ENCODE assay signal across 8 cellular contexts in the genomic region with DNA sequence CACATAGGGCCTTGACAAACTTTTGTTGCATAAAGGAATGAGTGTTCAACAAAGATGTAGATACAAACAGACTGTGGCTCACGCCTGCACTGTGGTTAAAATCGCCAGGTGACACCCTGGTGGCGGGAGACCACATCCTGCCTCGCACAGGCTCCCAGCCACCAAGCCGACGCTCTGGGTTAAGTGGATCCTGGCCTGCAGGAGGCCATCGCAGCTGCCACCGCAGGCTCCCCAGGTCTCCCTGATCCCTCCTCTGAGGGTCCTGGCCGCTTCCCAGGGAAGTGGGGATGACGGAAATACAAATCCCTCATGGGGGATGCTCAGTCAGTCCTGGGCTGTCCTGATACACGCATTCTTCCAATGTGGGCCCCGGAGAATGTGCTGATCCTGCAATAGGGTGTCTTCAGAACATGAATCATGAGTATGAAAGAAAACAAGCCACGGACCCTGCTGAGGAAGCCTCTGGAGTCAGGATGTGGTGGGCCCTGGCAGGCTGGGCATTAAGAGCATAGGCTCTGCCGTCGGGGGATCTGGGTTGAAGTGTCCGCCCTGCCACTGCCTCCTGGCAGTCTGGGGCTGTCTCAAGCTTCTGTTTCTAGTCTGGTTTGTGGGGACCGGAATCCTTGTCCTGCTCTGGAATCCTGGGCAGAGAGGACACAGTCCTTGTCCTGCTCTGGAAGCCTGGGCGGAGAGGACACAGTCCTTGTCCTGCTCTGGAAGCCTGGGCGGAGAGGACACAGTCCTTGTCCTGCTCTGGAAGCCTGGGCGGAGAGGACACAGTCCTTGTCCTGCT. TPM values are rescaled to one million over a fixed set of nuclear protein-coding genes. Genes with fewer than 3 reads are reported as not detected.
DNase-seq lines count a peak whose midpoint lies in the region; ATAC-seq and TF ChIP-seq lines count a peak whose summit lies in the region.

No MANE protein-coding gene starts in this region.

- H3K27ac Mint-ChIP-seq in activated B cell treated with CpG ODN at 0.5 μM for 24 hours (no peak overlapping the region), progenitor cell of endocrine pancreas (no peak overlapping the region)

- CTCF ChIA-PET in activated B cell treated with CpG ODN at 0.5 μM for 24 hours (lab: Charles Lee) = no interaction called here

- H3K27me3 Mint-ChIP-seq in activated B cell treated with CpG ODN at 0.5 μM for 24 hours (peaks cover 20% of the 10 kb centered on the region), progenitor cell of endocrine pancreas (peaks cover 28% of the 10 kb centered on the region)

- ATAC-seq in HG03159 (IDR thresholded peaks at IDR 0.05; ENCODE audit: unreplicated experiment) (peak; percentile 93), activated B cell treated with CpG ODN at 0.5 μM for 24 hours (ENCODE audit: low read depth) (peak; percentile 37)

- H3K4me3 Mint-ChIP-seq in activated B cell treated with CpG ODN at 0.5 μM for 24 hours = no peak overlapping the region
- no peak overlapping the region for H3K4me3 Mint-ChIP-seq in progenitor cell of endocrine pancreas (ENCODE audit: low read depth)

- POLR2A ChIA-PET in activated B cell treated with CpG ODN at 0.5 μM for 24 hours (lab: Charles Lee) = no interaction called here

- H3K4me1 Mint-ChIP-seq in activated B cell treated with CpG ODN at 0.5 μM for 24 hours (peaks cover 10% of the 10 kb centered on the region), progenitor cell of endocrine pancreas (ENCODE audit: low read depth) (no peaks in the 10 kb centered on the region)

- no peaks in the 10 kb centered on the region for H3K36me3 Mint-ChIP-seq in activated B cell treated with CpG ODN at 0.5 μM for 24 hours (ENCODE audit: low read depth)
- H3K36me3 Mint-ChIP-seq in progenitor cell of endocrine pancreas (ENCODE audit: insufficient read depth) = no peaks in the 10 kb centered on the region

- H3K9me3 Mint-ChIP-seq in activated B cell treated with CpG ODN at 0.5 μM for 24 hours = no peaks in the 10 kb centered on the region
- H3K9me3 Mint-ChIP-seq in progenitor cell of endocrine pancreas (ENCODE audit: low read depth) = no peaks in the 10 kb centered on the region

- DNase-seq in GM19238 (ENCODE audit: insufficient read length, low spot score) (peak; percentile 60), activated B cell treated with CpG ODN at 0.5 μM for 24 hours (no peak), progenitor cell of endocrine pancreas (ENCODE audit: low spot score, unreplicated experiment) (no peak), DMS114 treated with DMSO at 0.1 percent for 48 hours (lab: John Stamatoyannopoulos, UW; ENCODE audit: unreplicated experiment) (no peak), NCI-H748 treated with DMSO at 0.1 percent for 48 hours (lab: John Stamatoyannopoulos, UW) (no peak)
- DNase-seq in central memory CD4-positive, alpha-beta T cell = peak; percentile 76
- peak; percentile 42 to 50 for DNase-seq in stimulated activated CD8-positive, alpha-beta memory T cell treated with anti-CD3 and anti-CD28 coated beads, Interleukin-4, amount 100 ng/mL, for 1 hour (ENCODE audit: low read depth in 2 of 2, low spot score in 1 of 2)

- TF ChIP-seq CTCF in activated B cell treated with CpG ODN at 0.5 μM for 24 hours (IDR thresholded peaks at IDR 0.05) = no peak
- TF ChIP-seq CTCF in progenitor cell of endocrine pancreas (IDR thresholded peaks at IDR 0.05; ENCODE audit: unreplicated experiment) = no peak

- intact Hi-C loops in activated B cell treated with CpG ODN at 0.5 μM for 24 hours (cut with micrococcal nuclease) = no loop called here

RNA-seq across cellular contexts. Expression of a gene that starts 53.5 kb away (rescaled TPM):
- total RNA-seq in activated B cell treated with CpG ODN at 0.5 μM for 24 hours = not detected in 2 replicates
- 0.58 and 0.65 TPM in 2 replicates for total RNA-seq in progenitor cell of endocrine pancreas

Comparison
In these comparisons a context has a peak if more than half of its experiments do, and no peak if none do; other contexts are left out.
1. DNase-seq: peak in GM19238 (single experiment), central memory CD4-positive, alpha-beta T cell (single experiment) and stimulated activated CD8-positive, alpha-beta memory T cell treated with anti-CD3 and anti-CD28 coated beads, Interleukin-4, amount 100 ng/mL, for 1 hour (2 of 2); none in activated B cell treated with CpG ODN at 0.5 μM for 24 hours (single experiment), progenitor cell of endocrine pancreas (single experiment), DMS114 treated with DMSO at 0.1 percent for 48 hours (single experiment) and NCI-H748 treated with DMSO at 0.1 percent for 48 hours (single experiment).